ENCODE assay signal across 1 cellular context in the genomic region with DNA sequence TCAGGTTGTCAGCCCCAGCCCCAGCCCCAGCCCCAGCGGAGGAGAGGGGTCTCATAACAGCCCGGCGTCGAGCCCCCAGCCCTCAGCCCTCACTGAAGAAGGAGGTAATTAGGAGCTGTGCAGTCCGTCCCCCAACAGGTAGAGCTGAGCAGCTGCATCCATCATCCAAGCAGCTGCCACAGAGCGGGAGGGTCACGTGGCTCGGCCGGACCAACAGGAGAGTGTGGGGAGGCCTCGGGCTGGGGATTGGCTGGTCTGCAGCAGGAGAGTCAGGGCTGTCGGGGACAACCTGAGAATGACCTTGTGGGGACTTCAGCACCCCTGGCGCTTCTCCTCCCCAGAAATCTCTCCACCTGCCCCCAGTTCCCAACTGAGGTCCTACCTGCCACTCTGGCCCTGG.
TF ChIP-seq lines count a peak whose summit lies in the region.

No MANE protein-coding gene starts in this region.

TF ChIP-seq in HEK293, 187 proteins besides CTCF, POLR2A, EP300 and RAD21 (continued from another document):
- TF ChIP-seq ZNF692 (tag by site-specific recombination; IDR thresholded peaks at IDR 0.05) (no peak), ZNF488 (tag by site-specific recombination; IDR thresholded peaks at IDR 0.05) (no peak), ZBTB8A (tag by site-specific recombination; IDR thresholded peaks at IDR 0.05) (no peak), SCRT2 (tag by site-specific recombination; IDR thresholded peaks at IDR 0.05) (peak; percentile 97), ZNF626 (tag by site-specific recombination; IDR thresholded peaks at IDR 0.05) (no peak), SP2 (tag by site-specific recombination; IDR thresholded peaks at IDR 0.05) (peak; percentile 52), ZNF785 (tag by site-specific recombination; IDR thresholded peaks at IDR 0.05) (no peak), ZNF530 (tag by site-specific recombination; IDR thresholded peaks at IDR 0.05; ENCODE audit: low read depth) (no peak), TRIM28 (IDR thresholded peaks at IDR 0.05; ENCODE audit: borderline replicate concordance, low read length) (no peak), ZNF214 (tag by site-specific recombination; IDR thresholded peaks at IDR 0.05; ENCODE audit: borderline replicate concordance) (no peak), ZNF600 (tag by site-specific recombination; IDR thresholded peaks at IDR 0.05) (no peak), ZNF791 (tag by site-specific recombination; IDR thresholded peaks at IDR 0.05) (no peak), ZNF677 (tag by site-specific recombination; IDR thresholded peaks at IDR 0.05) (no peak), GLIS2 (tag by site-specific recombination; IDR thresholded peaks at IDR 0.05) (no peak; the same call in 1 of the 2 replicates), ZNF521 (tag by site-specific recombination; IDR thresholded peaks at IDR 0.05) (no peak), ZNF302 (tag by site-specific recombination; IDR thresholded peaks at IDR 0.05; ENCODE audit: low read depth) (no peak), ZNF341 (tag by site-specific recombination; IDR thresholded peaks at IDR 0.05; ENCODE audit: low read depth) (no peak), ZNF76 (tag by site-specific recombination; IDR thresholded peaks at IDR 0.05; ENCODE audit: borderline replicate concordance, low read depth) (no peak), ZXDB (tag by site-specific recombination; IDR thresholded peaks at IDR 0.05) (no peak), ZNF23 (tag by site-specific recombination; IDR thresholded peaks at IDR 0.05; ENCODE audit: borderline replicate concordance) (no peak), ZNF48 (tag by site-specific recombination; IDR thresholded peaks at IDR 0.05) (no peak), OVOL3 (tag by site-specific recombination; IDR thresholded peaks at IDR 0.05) (no peak), ZNF670 (tag by site-specific recombination; IDR thresholded peaks at IDR 0.05; ENCODE audit: low read depth) (no peak), KLF17 (tag by site-specific recombination; IDR thresholded peaks at IDR 0.05) (no peak), ZBTB17 (tag by site-specific recombination; IDR thresholded peaks at IDR 0.05) (peak; percentile 16; the same call in 1 of the 2 replicates), ZNF514 (tag by site-specific recombination; IDR thresholded peaks at IDR 0.05) (no peak), ZNF202 (tag by site-specific recombination; IDR thresholded peaks at IDR 0.05; ENCODE audit: borderline replicate concordance) (no peak), TSHZ1 (tag by site-specific recombination; IDR thresholded peaks at IDR 0.05; ENCODE audit: borderline replicate concordance) (no peak)
- TF ChIP-seq, protein P1, sequence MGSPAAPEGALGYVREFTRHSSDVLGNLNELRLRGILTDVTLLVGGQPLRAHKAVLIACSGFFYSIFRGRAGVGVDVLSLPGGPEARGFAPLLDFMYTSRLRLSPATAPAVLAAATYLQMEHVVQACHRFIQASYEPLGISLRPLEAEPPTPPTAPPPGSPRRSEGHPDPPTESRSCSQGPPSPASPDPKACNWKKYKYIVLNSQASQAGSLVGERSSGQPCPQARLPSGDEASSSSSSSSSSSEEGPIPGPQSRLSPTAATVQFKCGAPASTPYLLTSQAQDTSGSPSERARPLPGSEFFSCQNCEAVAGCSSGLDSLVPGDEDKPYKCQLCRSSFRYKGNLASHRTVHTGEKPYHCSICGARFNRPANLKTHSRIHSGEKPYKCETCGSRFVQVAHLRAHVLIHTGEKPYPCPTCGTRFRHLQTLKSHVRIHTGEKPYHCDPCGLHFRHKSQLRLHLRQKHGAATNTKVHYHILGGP (tag by site-specific recombination; IDR thresholded peaks at IDR 0.05), result no peak
- TF ChIP-seq, protein P2, sequence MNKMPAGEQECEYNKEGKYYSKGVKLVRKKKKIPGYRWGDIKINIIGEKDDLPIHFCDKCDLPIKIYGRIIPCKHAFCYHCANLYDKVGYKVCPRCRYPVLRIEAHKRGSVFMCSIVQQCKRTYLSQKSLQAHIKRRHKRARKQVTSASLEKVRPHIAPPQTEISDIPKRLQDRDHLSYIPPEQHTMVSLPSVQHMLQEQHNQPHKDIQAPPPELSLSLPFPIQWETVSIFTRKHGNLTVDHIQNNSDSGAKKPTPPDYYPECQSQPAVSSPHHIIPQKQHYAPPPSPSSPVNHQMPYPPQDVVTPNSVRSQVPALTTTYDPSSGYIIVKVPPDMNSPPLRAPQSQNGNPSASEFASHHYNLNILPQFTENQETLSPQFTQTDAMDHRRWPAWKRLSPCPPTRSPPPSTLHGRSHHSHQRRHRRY (tag by site-specific recombination; IDR thresholded peaks at IDR 0.05), result no peak
